ENCODE assay signal across 8 cellular contexts in genomic region chr11:103055174-103055890, GRCh38. TPM values are rescaled to one million over a fixed set of nuclear protein-coding genes. Genes with fewer than 3 reads are reported as not detected.
A peak's percentile ranks its signal among the peaks of the same experiment; 100 is the strongest.
DNase-seq lines count a peak whose midpoint lies in the region; ATAC-seq, FAIRE-seq and TF ChIP-seq lines count a peak whose summit lies in the region.

No MANE protein-coding gene starts in this region.

- no peaks in the 10 kb centered on the region for H3K27me3 Mint-ChIP-seq in stimulated activated naive CD8-positive, alpha-beta T cell treated with anti-CD3 and anti-CD28 coated beads, Interleukin-15, amount 100 ng/mL, for 72 hours
- no peaks in the 10 kb centered on the region for H3K27me3 Mint-ChIP-seq in activated naive CD4-positive, alpha-beta T cell treated with anti-CD3 and anti-CD28 coated beads, Interleukin-2, amount 10 ng/mL, durations not matched to agents 7 days and 5 days

- H3K9ac ChIP-seq in HCT116 (ENCODE audit: low read length) (no peak overlapping the region), GM12878 (ENCODE audit: control insufficient read depth, insufficient read depth, low read length) (no peak overlapping the region)

- H3K9me3 ChIP-seq in HCT116 (ENCODE audit: control insufficient read depth in 1 of 2, insufficient read depth in 1 of 2, low read depth in 1 of 2, low read length in 2 of 2) (no peaks in the 10 kb centered on the region), GM12878 (replicated peaks; ENCODE audit: control insufficient read depth, insufficient read depth, low read length) (no peaks in the 10 kb centered on the region), left lung (no peaks in the 10 kb centered on the region)

- no peak for DNase-seq in stimulated activated naive CD8-positive, alpha-beta T cell treated with anti-CD3 and anti-CD28 coated beads, Interleukin-15, amount 100 ng/mL, for 72 hours
- DNase-seq in stimulated activated naive CD8-positive, alpha-beta T cell treated with anti-CD3 and anti-CD28 coated beads, Interleukin-15, Interleukin-2, amounts not matched to agents 100 U/mL and 50 U/mL, for 24 hours: no peak
- DNase-seq in HCT116 (ENCODE audit: low read depth, low spot score): peak; percentile 26
- DNase-seq in NCI-H2081 (lab: John Stamatoyannopoulos, UW): peak; percentile 33 to 40
- DNase-seq in GM12878 (ENCODE audit: low read depth, low spot score): no peak
- DNase-seq in left lung: no peak
- no peak for DNase-seq in activated naive CD4-positive, alpha-beta T cell treated with anti-CD3 and anti-CD28 coated beads, Interleukin-2, amount 10 ng/mL, durations not matched to agents 7 days and 5 days
- no peak for DNase-seq in activated gamma-delta T cell treated with Interleukin-2 at 50 U/mL for 16 hours

- H3K9me2 ChIP-seq in HCT116 (ENCODE audit: insufficient read depth): no peaks in the 10 kb centered on the region

- POLR2A ChIA-PET in HCT116 (lab: Charles Lee) (no interaction called here), GM12878 (lab: Charles Lee) (no interaction called here)

- intact Hi-C loops in HCT116 (cut with micrococcal nuclease): loop anchor here (1.0 to 10.0 kb wide), 3 partner anchors 141 to 322 kb away; no protein-coding TSS in a partner anchor
- intact Hi-C loops in GM12878 (cut with micrococcal nuclease; ENCODE audit: unreplicated experiment): loop anchor here (1.0 to 5.0 kb wide), 6 partner anchors 19 to 322 kb away; no protein-coding TSS in a partner anchor
- intact Hi-C loops in left lung (cut with DNase I): no loop called here

- H3K27me3 ChIP-seq in HCT116 (ENCODE audit: insufficient read depth, low read length) (no peaks in the 10 kb centered on the region), GM12878 (replicated peaks in 1 of 2; ENCODE audit: control insufficient read depth in 2 of 2, insufficient read depth in 2 of 2, low read length in 1 of 2) (no peaks in the 10 kb centered on the region), left lung (no peaks in the 10 kb centered on the region)

- ATAC-seq in stimulated activated naive CD8-positive, alpha-beta T cell treated with anti-CD3 and anti-CD28 coated beads, Interleukin-15, amount 100 ng/mL, for 72 hours: peak; percentile 60
- ATAC-seq in stimulated activated naive CD8-positive, alpha-beta T cell treated with anti-CD3 and anti-CD28 coated beads, Interleukin-15, Interleukin-2, amounts not matched to agents 100 U/mL and 50 U/mL, for 24 hours: no peak
- peak; percentile 59 for ATAC-seq in HCT116
- ATAC-seq in GM12878: peak; percentile 87
- ATAC-seq in left lung: peak; percentile 79

- peak; percentile 68 for TF ChIP-seq RAD21 in HCT116 (IDR thresholded peaks at IDR 0.05; ENCODE audit: low read depth)
- peak; percentile 73 for TF ChIP-seq RAD21 in GM12878 (IDR thresholded peaks at IDR 0.05; ENCODE audit: insufficient read depth, low read depth, low read length)

- TF ChIP-seq POLR2A in HCT116 (IDR thresholded peaks at IDR 0.05; ENCODE audit: borderline replicate concordance, extremely low read depth, insufficient read depth, insufficient read length) (no peak), GM12878 (IDR thresholded peaks at IDR 0.05; ENCODE audit: low read depth, low read length) (no peak)

- SMC1A ChIA-PET in GM12878 (lab: Charles Lee; ENCODE audit: uncharacterized antibody, unreplicated experiment): interaction anchor here (0.6 to 3.4 kb wide), 10 partner anchors 20 to 322 kb away, joined by 3 to 25 read pairs (median 4); no protein-coding TSS in a partner anchor

- no peaks in the 10 kb centered on the region for H3K4me1 ChIP-seq in HCT116 (ENCODE audit: control insufficient read depth in 1 of 2, insufficient read depth in 2 of 2, low read length in 2 of 2)
- H3K4me1 ChIP-seq in GM12878 (ENCODE audit: control insufficient read depth, insufficient read depth, low read length): no peaks in the 10 kb centered on the region
- no peaks in the 10 kb centered on the region for H3K4me1 ChIP-seq in left lung

- H3K27ac Mint-ChIP-seq in stimulated activated naive CD8-positive, alpha-beta T cell treated with anti-CD3 and anti-CD28 coated beads, Interleukin-15, amount 100 ng/mL, for 72 hours: no peak overlapping the region
- H3K27ac Mint-ChIP-seq in activated naive CD4-positive, alpha-beta T cell treated with anti-CD3 and anti-CD28 coated beads, Interleukin-2, amount 10 ng/mL, durations not matched to agents 7 days and 5 days: no peak overlapping the region

- H3K4me2 ChIP-seq in HCT116 (ENCODE audit: low read length) (no peak overlapping the region), GM12878 (ENCODE audit: control insufficient read depth, insufficient read depth) (no peak overlapping the region)

- CTCF ChIA-PET in HCT116 (lab: Charles Lee) (interaction anchor here (0.9 to 1.6 kb wide), 6 partner anchors 10 to 321 kb away, joined by 3 to 8 read pairs (median 4); no protein-coding TSS in a partner anchor), GM12878 (lab: Yijun Ruan, JAX) (interaction anchor here (0.7 to 2.6 kb wide), 18 partner anchors 10 to 713 kb away, joined by 3 to 24 read pairs (median 6); partner anchors contain the start of gene DYNC2H1)
- CTCF ChIA-PET in activated naive CD4-positive, alpha-beta T cell treated with anti-CD3 and anti-CD28 coated beads, Interleukin-2, amount 10 ng/mL, durations not matched to agents 7 days and 5 days (lab: Charles Lee): interaction anchor here (0.6 to 1.4 kb wide), 6 partner anchors 19 to 224 kb away, joined by 3 to 8 read pairs (median 4); no protein-coding TSS in a partner anchor

- no peaks in the 10 kb centered on the region for H3K9me3 Mint-ChIP-seq in stimulated activated naive CD8-positive, alpha-beta T cell treated with anti-CD3 and anti-CD28 coated beads, Interleukin-15, amount 100 ng/mL, for 72 hours
- no peaks in the 10 kb centered on the region for H3K9me3 Mint-ChIP-seq in activated naive CD4-positive, alpha-beta T cell treated with anti-CD3 and anti-CD28 coated beads, Interleukin-2, amount 10 ng/mL, durations not matched to agents 7 days and 5 days

- H3K4me1 Mint-ChIP-seq in stimulated activated naive CD8-positive, alpha-beta T cell treated with anti-CD3 and anti-CD28 coated beads, Interleukin-15, amount 100 ng/mL, for 72 hours: peaks cover 5% of the 10 kb centered on the region
- H3K4me1 Mint-ChIP-seq in activated naive CD4-positive, alpha-beta T cell treated with anti-CD3 and anti-CD28 coated beads, Interleukin-2, amount 10 ng/mL, durations not matched to agents 7 days and 5 days: no peaks in the 10 kb centered on the region

- 13% methylated on average over 3 of the region's 3 CpGs for WGBS in GM12878 (ENCODE audit: insufficient coverage, insufficient replicate concordance, low lambda C conversion rate, missing lambda C conversion rate)

- TF ChIP-seq EP300 in GM12878 (IDR thresholded peaks at IDR 0.05; ENCODE audit: borderline replicate concordance in 1 of 2, control insufficient read depth in 1 of 2, low read depth in 2 of 2, low read length in 2 of 2): no peak

- no peak overlapping the region for H2AFZ ChIP-seq in HCT116 (ENCODE audit: low read depth, low read length, poor library complexity, severe bottlenecking)
- no peak overlapping the region for H2AFZ ChIP-seq in GM12878 (ENCODE audit: control insufficient read depth, low read depth, low read length)

- TF ChIP-seq CTCF in HCT116 (IDR thresholded peaks at IDR 0.05 in 2 of 3, conservative IDR thresholded peaks at IDR 0.05 in 1 of 3; ENCODE audit: borderline replicate concordance in 1 of 3, insufficient read depth in 1 of 3, low read depth in 2 of 3, low read length in 2 of 3) (peak; percentile 45 to 71 (median 55); a peak in 5 of 6 replicates), GM12878 (IDR thresholded peaks at IDR 0.05 in 2 of 3, conservative IDR thresholded peaks at IDR 0.05 in 1 of 3; ENCODE audit: control insufficient read depth in 2 of 3, extremely low read depth in 1 of 3, insufficient read depth in 1 of 3, low read depth in 3 of 3, low read length in 3 of 3) (peak; percentile 58 to 68 (median 58)), left lung (IDR thresholded peaks at IDR 0.05) (peak; percentile 58 to 72)

- H3K4me3 ChIP-seq in HCT116 (replicated peaks in 1 of 2; ENCODE audit: low read depth in 1 of 2, low read length in 2 of 2): no peak overlapping the region
- H3K4me3 ChIP-seq in GM12878: no peak overlapping the region
- no peak overlapping the region for H3K4me3 ChIP-seq in left lung

- peaks cover 3% of the 10 kb centered on the region for H3K36me3 Mint-ChIP-seq in activated naive CD4-positive, alpha-beta T cell treated with anti-CD3 and anti-CD28 coated beads, Interleukin-2, amount 10 ng/mL, durations not matched to agents 7 days and 5 days

- H3K4me3 Mint-ChIP-seq in stimulated activated naive CD8-positive, alpha-beta T cell treated with anti-CD3 and anti-CD28 coated beads, Interleukin-15, amount 100 ng/mL, for 72 hours: no peak overlapping the region
- no peak overlapping the region for H3K4me3 Mint-ChIP-seq in activated naive CD4-positive, alpha-beta T cell treated with anti-CD3 and anti-CD28 coated beads, Interleukin-2, amount 10 ng/mL, durations not matched to agents 7 days and 5 days

- H3K27ac ChIP-seq in HCT116 (ENCODE audit: low read depth, low read length) (no peak overlapping the region), GM12878 (ENCODE audit: control insufficient read depth, insufficient read depth) (no peak overlapping the region), left lung (no peak overlapping the region)

- no TSS peak for BruUV-seq in HCT116 (replicated peaks; lab: Mats Ljungman, UMichigan)
- BruUV-seq in GM12878 (replicated peaks; lab: Mats Ljungman, UMichigan): no TSS peak

- in situ Hi-C loops in GM12878 (cut with MboI): no loop called here

- RAD21 ChIA-PET in HCT116 (lab: Charles Lee; ENCODE audit: low non-redundant PET in 1 of 2, low total read pairs in 2 of 2, uncharacterized antibody in 2 of 2, unreplicated experiment in 2 of 2): interaction anchor here in 1 of 2 experiments (0.9 kb wide), 1 partner anchor 141 kb away, joined by 3 read pairs; no protein-coding TSS in a partner anchor
- RAD21 ChIA-PET in GM12878 (lab: Charles Lee; ENCODE audit: unreplicated experiment): interaction anchor here (0.6 to 1.7 kb wide), 9 partner anchors 17 to 224 kb away, joined by 3 to 13 read pairs (median 4); partner anchors contain the start of gene DCUN1D5

- H4K20me1 ChIP-seq in HCT116 (ENCODE audit: insufficient read depth) (no peaks in the 10 kb centered on the region), GM12878 (ENCODE audit: control insufficient read depth, insufficient read depth) (no peaks in the 10 kb centered on the region; the same call in 1 of the 2 replicates)

- peak; percentile 54 for FAIRE-seq in GM12878 (lab: Jason Lieb, UNC)

- no peaks in the 10 kb centered on the region for H3K79me2 ChIP-seq in HCT116 (ENCODE audit: insufficient read depth, low read length)
- no peaks in the 10 kb centered on the region for H3K79me2 ChIP-seq in GM12878 (ENCODE audit: control insufficient read depth, insufficient read depth, low read length)

- H3K36me3 ChIP-seq in HCT116 (ENCODE audit: control insufficient read depth in 1 of 2, insufficient read depth in 2 of 2, low read length in 2 of 2): peaks cover 0 to 4% of the 10 kb centered on the region in 2 experiments; a peak in 1 of 4 replicates
- H3K36me3 ChIP-seq in GM12878 (ENCODE audit: control insufficient read depth in 2 of 2, insufficient read depth in 2 of 2, low read length in 1 of 2): no peaks in the 10 kb centered on the region
- peaks cover 0 to 10% of the 10 kb centered on the region in 2 donors for H3K36me3 ChIP-seq in left lung

RNA-seq across cellular contexts. Expression of gene DCUN1D5, which starts 36.6 kb away (rescaled TPM):
- total RNA-seq in HCT116 (2021; ENCODE audit: unreplicated experiment): 60.1 TPM
- 28.8 and 35.7 TPM in 2 replicates for polyA plus RNA-seq in HCT116 (2012)
- 54.9 and 60.0 TPM in 2 replicates for total RNA-seq in GM12878 (2013; cell fraction: nucleolus; rRNA removed)
- total RNA-seq in GM12878 (2014; rRNA removed): 70.0 and 76.2 TPM in 2 replicates
- 55.2 and 55.3 TPM in 2 replicates for total RNA-seq in GM12878 (2014; rRNA removed; fragmentation: Illumina TruSeq; extraction: Trizol)
- 43.4 and 47.5 TPM in 2 replicates for total RNA-seq in GM12878 (2021)
- polyA plus RNA-seq in GM12878 (2011; ENCODE audit: low read depth): 30.9 TPM
- polyA plus RNA-seq in GM12878 (2011; rRNA removed): 65.9 and 106 TPM in 2 replicates
- polyA plus RNA-seq in GM12878 (2011; cell fraction: cytosol; rRNA removed): 39.6 and 42.2 TPM in 2 replicates
- polyA plus RNA-seq in GM12878 (2011; cell fraction: nucleus; rRNA removed): 30.3 TPM in 2 replicates
- 44.5 and 47.3 TPM in 2 replicates for polyA plus RNA-seq in GM12878 (2012)
- 37.5 and 42.0 TPM in 2 replicates for polyA plus RNA-seq in GM12878 (2014; fragmentation: Illumina TruSeq; extraction: Trizol)
- polyA plus RNA-seq in GM12878 (2014; fragmentation: Nextera tagmentation; extraction: Ambion mirVana): 10 to 100 TPM; 20.4 to 42.8 TPM
- 70.5 and 74.6 TPM in 2 replicates for polyA plus RNA-seq in GM12878 (2014; rRNA removed)
- polyA plus RNA-seq in GM12878 (2016; fragmentation: Nextera tagmentation; extraction: Ambion mirVana): 10 to 100 TPM; 82.3 to 87.0 TPM
- 11.9 and 19.5 TPM in 2 replicates for polyA minus RNA-seq in GM12878 (2011; rRNA and poly(A)+ RNA removed)
- 16.2 and 19.9 TPM in 2 replicates for polyA minus RNA-seq in GM12878 (2011; cell fraction: cytosol; rRNA and poly(A)+ RNA removed)
- polyA minus RNA-seq in GM12878 (2011; cell fraction: nucleus; rRNA and poly(A)+ RNA removed): 21.4 and 34.0 TPM in 2 replicates
- total RNA-seq in left lung: 10 to 100 TPM; 23.8 to 23.9 TPM

RNA-seq across cellular contexts. Expression of gene DYNC2H1, which starts 53.9 kb away (rescaled TPM):
- total RNA-seq in HCT116 (2021; ENCODE audit: unreplicated experiment): 1.5 TPM
- polyA plus RNA-seq in HCT116 (2012): 0.66 and 0.85 TPM in 2 replicates
- total RNA-seq in GM12878 (2013; cell fraction: nucleolus; rRNA removed): 3.8 and 4.6 TPM in 2 replicates
- total RNA-seq in GM12878 (2014; rRNA removed): 0.11 and 0.17 TPM in 2 replicates
- total RNA-seq in GM12878 (2014; rRNA removed; fragmentation: Illumina TruSeq; extraction: Trizol): 0.22 and 0.23 TPM in 2 replicates
- total RNA-seq in GM12878 (2021): 0.23 and 0.29 TPM in 2 replicates
- 0.03 TPM for polyA plus RNA-seq in GM12878 (2011; ENCODE audit: low read depth)
- 3.9 and 6.5 TPM in 2 replicates for polyA plus RNA-seq in GM12878 (2011; rRNA removed)
- polyA plus RNA-seq in GM12878 (2011; cell fraction: cytosol; rRNA removed): 1.4 and 1.8 TPM in 2 replicates
- 4.2 and 7.4 TPM in 2 replicates for polyA plus RNA-seq in GM12878 (2011; cell fraction: nucleus; rRNA removed)
- 0.15 TPM in 2 replicates for polyA plus RNA-seq in GM12878 (2012)
- polyA plus RNA-seq in GM12878 (2014; fragmentation: Illumina TruSeq; extraction: Trizol): 0.10 and 0.12 TPM in 2 replicates
- not detected for polyA plus RNA-seq in GM12878 (2014; fragmentation: Nextera tagmentation; extraction: Ambion mirVana)
- 0.45 TPM in 1 of 2 replicates, not detected in the other for polyA plus RNA-seq in GM12878 (2014; rRNA removed)
- under 1 TPM; 0.16 to 0.25 TPM for polyA plus RNA-seq in GM12878 (2016; fragmentation: Nextera tagmentation; extraction: Ambion mirVana)
- polyA minus RNA-seq in GM12878 (2011; rRNA and poly(A)+ RNA removed): 4.4 and 6.6 TPM in 2 replicates
- polyA minus RNA-seq in GM12878 (2011; cell fraction: cytosol; rRNA and poly(A)+ RNA removed): 1.2 and 1.6 TPM in 2 replicates
- polyA minus RNA-seq in GM12878 (2011; cell fraction: nucleus; rRNA and poly(A)+ RNA removed): 8.2 and 11.7 TPM in 2 replicates
- total RNA-seq in left lung: 10 to 100 TPM; 12.8 to 15.9 TPM

Comparison
In these comparisons a context has a peak if more than half of its experiments do, and no peak if none do; other contexts are left out.
1. DNase-seq: peak in HCT116 (single experiment) and NCI-H2081 (2 of 2); none in stimulated activated naive CD8-positive, alpha-beta T cell treated with anti-CD3 and anti-CD28 coated beads, Interleukin-15, amount 100 ng/mL, for 72 hours (0 of 2), stimulated activated naive CD8-positive, alpha-beta T cell treated with anti-CD3 and anti-CD28 coated beads, Interleukin-15, Interleukin-2, amounts not matched to agents 100 U/mL and 50 U/mL, for 24 hours (single experiment), GM12878 (single experiment), left lung (0 of 2), activated naive CD4-positive, alpha-beta T cell treated with anti-CD3 and anti-CD28 coated beads, Interleukin-2, amount 10 ng/mL, durations not matched to agents 7 days and 5 days (single experiment) and activated gamma-delta T cell treated with Interleukin-2 at 50 U/mL for 16 hours (single experiment).
2. intact Hi-C loops: an anchor here in HCT116 (1.0 to 10.0 kb wide) and GM12878 (1.0 to 5.0 kb wide); none called in left lung.
3. Peak in every context shown above with its lines, with median percentiles within 50 percentile points of each other: CTCF ChIP-seq.